In the genomic region with DNA sequence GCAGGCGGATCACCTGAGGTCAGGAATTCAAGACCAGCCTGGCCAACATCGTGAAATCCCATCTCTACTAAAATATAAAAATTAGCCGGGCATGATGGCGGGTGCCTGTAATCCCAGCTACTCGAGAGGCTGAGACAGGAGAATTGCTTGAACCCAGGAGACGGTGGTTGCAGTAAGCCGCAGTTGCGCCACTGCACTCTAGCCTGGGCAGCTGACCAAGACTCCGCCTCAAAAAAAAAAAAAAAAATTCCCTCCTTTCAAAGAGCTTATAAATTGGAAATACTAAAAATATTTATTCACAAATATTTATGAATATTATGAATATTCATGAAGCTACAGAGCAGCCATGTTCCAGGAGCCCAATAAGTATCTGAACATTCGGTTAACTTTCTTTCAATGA, we compare ENCODE assay signal across 1 cellular context.
TF ChIP-seq lines count a peak whose summit lies in the region.

No MANE protein-coding gene starts in this region.

TF ChIP-seq in H1, 55 proteins besides CTCF, POLR2A, EP300 and RAD21:
- peak; percentile 48; the same call in 1 of the 2 replicates for TF ChIP-seq POU5F1 (IDR thresholded peaks at IDR 0.05; ENCODE audit: low read depth, low read length)
